Comparison of ENCODE assay signal across 1 cellular context in genomic region chr12:65930114-65930828, GRCh38.
TF ChIP-seq lines count a peak whose summit lies in the region.

No MANE protein-coding gene starts in this region.

TF ChIP-seq in HepG2, 621 proteins besides CTCF, POLR2A, EP300 and RAD21 (continued from another document and continues in another):
- TF ChIP-seq ZNF605 (CRISPR knock-in tag; IDR thresholded peaks at IDR 0.05), result 0 out of 2 replicates have a peak, but pooled peaks have one; percentile 56
- peak; percentile 42; the same call in 1 of the 2 replicates for TF ChIP-seq NCOA1 (CRISPR knock-in tag; IDR thresholded peaks at IDR 0.05)
- TF ChIP-seq HNRNPL (IDR thresholded peaks at IDR 0.05; ENCODE audit: low read depth, low read length), result 0 out of 2 replicates have a peak, but pooled peaks have one; percentile 83
- no peak for TF ChIP-seq ZNF354B (CRISPR knock-in tag; IDR thresholded peaks at IDR 0.05)
- TF ChIP-seq HNF4A (CRISPR knock-in tag; IDR thresholded peaks at IDR 0.05), result peak; percentile 99
- peak; percentile 25; the same call in 1 of the 2 replicates for TF ChIP-seq FOXA1 (IDR thresholded peaks at IDR 0.05)
- peak; percentile 93 for TF ChIP-seq FOXA1 (CRISPR knock-in tag; IDR thresholded peaks at IDR 0.05)
- TF ChIP-seq ZNF33B (CRISPR knock-in tag; IDR thresholded peaks at IDR 0.05), result no peak
- peak; percentile 87 for TF ChIP-seq MBD4 (IDR thresholded peaks at IDR 0.05; ENCODE audit: borderline replicate concordance, low read length)
- no peak for TF ChIP-seq MTA1 (CRISPR knock-in tag; IDR thresholded peaks at IDR 0.05; ENCODE audit: borderline replicate concordance)
- no peak for TF ChIP-seq ZKSCAN5 (CRISPR knock-in tag; IDR thresholded peaks at IDR 0.05)
- TF ChIP-seq ZNF292 (CRISPR knock-in tag; IDR thresholded peaks at IDR 0.05; ENCODE audit: borderline replicate concordance, low read depth), result peak; percentile 67; the same call in 1 of the 2 replicates
- no peak for TF ChIP-seq ZNF678 (CRISPR knock-in tag; IDR thresholded peaks at IDR 0.05)
- TF ChIP-seq, protein P1, sequence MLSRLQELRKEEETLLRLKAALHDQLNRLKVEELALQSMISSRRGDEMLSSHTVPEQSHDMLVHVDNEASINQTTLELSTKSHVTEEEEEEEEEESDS (CRISPR knock-in tag; IDR thresholded peaks at IDR 0.05; ENCODE audit: borderline replicate concordance), result peak; percentile 67; the same call in 1 of the 2 replicates
- no peak for TF ChIP-seq SATB2 (CRISPR knock-in tag; IDR thresholded peaks at IDR 0.05)
- TF ChIP-seq KDM4B (CRISPR knock-in tag; IDR thresholded peaks at IDR 0.05), result 0 out of 2 replicates have a peak, but pooled peaks have one; percentile 62
- no peak for TF ChIP-seq FLYWCH1 (CRISPR knock-in tag; IDR thresholded peaks at IDR 0.05)
- no peak for TF ChIP-seq ZNF260 (CRISPR knock-in tag; IDR thresholded peaks at IDR 0.05; ENCODE audit: borderline replicate concordance, low read depth)
- no peak for TF ChIP-seq GLI4 (CRISPR knock-in tag; IDR thresholded peaks at IDR 0.05; ENCODE audit: borderline replicate concordance)
- TF ChIP-seq ZNF674 (CRISPR knock-in tag; IDR thresholded peaks at IDR 0.05; ENCODE audit: low read depth), result no peak
- TF ChIP-seq TCF12 (IDR thresholded peaks at IDR 0.05), result no peak
- TF ChIP-seq TCF12 (CRISPR knock-in tag; IDR thresholded peaks at IDR 0.05), result peak; percentile 89; the same call in 1 of the 2 replicates
- TF ChIP-seq ZNF24 (IDR thresholded peaks at IDR 0.05), result no peak
- peak; percentile 53; the same call in 1 of the 2 replicates for TF ChIP-seq ZNF670 (CRISPR knock-in tag; IDR thresholded peaks at IDR 0.05; ENCODE audit: borderline replicate concordance)
- TF ChIP-seq ZNF251 (CRISPR knock-in tag; IDR thresholded peaks at IDR 0.05), result no peak
- peak; percentile 82; the same call in 1 of the 2 replicates for TF ChIP-seq NFKBIZ (CRISPR knock-in tag; IDR thresholded peaks at IDR 0.05)
- peak; percentile 30; the same call in 1 of the 2 replicates for TF ChIP-seq MYC (CRISPR knock-in tag; IDR thresholded peaks at IDR 0.05; ENCODE audit: borderline replicate concordance)
- peak; percentile 91 for TF ChIP-seq ZNF710 (CRISPR knock-in tag; IDR thresholded peaks at IDR 0.05; ENCODE audit: borderline replicate concordance)
- TF ChIP-seq HBP1 (CRISPR knock-in tag; IDR thresholded peaks at IDR 0.05; ENCODE audit: low read depth), result no peak
- TF ChIP-seq PPARG (CRISPR knock-in tag; conservative IDR thresholded peaks at IDR 0.05), result peak; percentile 96
- peak; percentile 98 for TF ChIP-seq RARA (CRISPR knock-in tag; IDR thresholded peaks at IDR 0.05)
- peak; percentile 74 for TF ChIP-seq HOXA3 (CRISPR knock-in tag; IDR thresholded peaks at IDR 0.05)
- no peak for TF ChIP-seq RBAK (CRISPR knock-in tag; IDR thresholded peaks at IDR 0.05)
- TF ChIP-seq CAMTA2 (CRISPR knock-in tag; IDR thresholded peaks at IDR 0.05; ENCODE audit: borderline replicate concordance), result no peak
- TF ChIP-seq, protein P2, sequence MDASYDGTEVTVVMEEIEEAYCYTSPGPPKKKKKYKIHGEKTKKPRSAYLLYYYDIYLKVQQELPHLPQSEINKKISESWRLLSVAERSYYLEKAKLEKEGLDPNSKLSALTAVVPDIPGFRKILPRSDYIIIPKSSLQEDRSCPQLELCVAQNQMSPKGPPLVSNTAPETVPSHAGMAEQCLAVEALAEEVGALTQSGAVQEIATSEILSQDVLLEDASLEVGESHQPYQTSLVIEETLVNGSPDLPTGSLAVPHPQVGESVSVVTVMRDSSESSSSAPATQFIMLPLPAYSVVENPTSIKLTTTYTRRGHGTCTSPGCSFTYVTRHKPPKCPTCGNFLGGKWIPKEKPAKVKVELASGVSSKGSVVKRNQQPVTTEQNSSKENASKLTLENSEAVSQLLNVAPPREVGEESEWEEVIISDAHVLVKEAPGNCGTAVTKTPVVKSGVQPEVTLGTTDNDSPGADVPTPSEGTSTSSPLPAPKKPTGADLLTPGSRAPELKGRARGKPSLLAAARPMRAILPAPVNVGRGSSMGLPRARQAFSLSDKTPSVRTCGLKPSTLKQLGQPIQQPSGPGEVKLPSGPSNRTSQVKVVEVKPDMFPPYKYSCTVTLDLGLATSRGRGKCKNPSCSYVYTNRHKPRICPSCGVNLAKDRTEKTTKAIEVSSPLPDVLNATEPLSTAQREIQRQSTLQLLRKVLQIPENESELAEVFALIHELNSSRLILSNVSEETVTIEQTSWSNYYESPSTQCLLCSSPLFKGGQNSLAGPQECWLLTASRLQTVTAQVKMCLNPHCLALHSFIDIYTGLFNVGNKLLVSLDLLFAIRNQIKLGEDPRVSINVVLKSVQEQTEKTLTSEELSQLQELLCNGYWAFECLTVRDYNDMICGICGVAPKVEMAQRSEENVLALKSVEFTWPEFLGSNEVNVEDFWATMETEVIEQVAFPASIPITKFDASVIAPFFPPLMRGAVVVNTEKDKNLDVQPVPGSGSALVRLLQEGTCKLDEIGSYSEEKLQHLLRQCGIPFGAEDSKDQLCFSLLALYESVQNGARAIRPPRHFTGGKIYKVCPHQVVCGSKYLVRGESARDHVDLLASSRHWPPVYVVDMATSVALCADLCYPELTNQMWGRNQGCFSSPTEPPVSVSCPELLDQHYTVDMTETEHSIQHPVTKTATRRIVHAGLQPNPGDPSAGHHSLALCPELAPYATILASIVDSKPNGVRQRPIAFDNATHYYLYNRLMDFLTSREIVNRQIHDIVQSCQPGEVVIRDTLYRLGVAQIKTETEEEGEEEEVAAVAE (CRISPR knock-in tag; IDR thresholded peaks at IDR 0.05; ENCODE audit: borderline replicate concordance), result no peak
- peak; percentile 41; the same call in 1 of the 2 replicates for TF ChIP-seq ATF1 (CRISPR knock-in tag; IDR thresholded peaks at IDR 0.05)
- TF ChIP-seq ZNF496 (CRISPR knock-in tag; IDR thresholded peaks at IDR 0.05; ENCODE audit: insufficient replicate concordance), result no peak
- no peak for TF ChIP-seq ZBTB7A (CRISPR knock-in tag; IDR thresholded peaks at IDR 0.05)
- TF ChIP-seq ZNF577 (CRISPR knock-in tag; IDR thresholded peaks at IDR 0.05; ENCODE audit: borderline replicate concordance, low read depth), result no peak
- TF ChIP-seq KAT7 (CRISPR knock-in tag; IDR thresholded peaks at IDR 0.05; ENCODE audit: borderline replicate concordance), result peak; percentile 36; the same call in 1 of the 2 replicates
- TF ChIP-seq RFX1 (IDR thresholded peaks at IDR 0.05), result no peak
- peak; percentile 90 for TF ChIP-seq FOXO1 (CRISPR knock-in tag; IDR thresholded peaks at IDR 0.05)
- TF ChIP-seq, protein P3, sequence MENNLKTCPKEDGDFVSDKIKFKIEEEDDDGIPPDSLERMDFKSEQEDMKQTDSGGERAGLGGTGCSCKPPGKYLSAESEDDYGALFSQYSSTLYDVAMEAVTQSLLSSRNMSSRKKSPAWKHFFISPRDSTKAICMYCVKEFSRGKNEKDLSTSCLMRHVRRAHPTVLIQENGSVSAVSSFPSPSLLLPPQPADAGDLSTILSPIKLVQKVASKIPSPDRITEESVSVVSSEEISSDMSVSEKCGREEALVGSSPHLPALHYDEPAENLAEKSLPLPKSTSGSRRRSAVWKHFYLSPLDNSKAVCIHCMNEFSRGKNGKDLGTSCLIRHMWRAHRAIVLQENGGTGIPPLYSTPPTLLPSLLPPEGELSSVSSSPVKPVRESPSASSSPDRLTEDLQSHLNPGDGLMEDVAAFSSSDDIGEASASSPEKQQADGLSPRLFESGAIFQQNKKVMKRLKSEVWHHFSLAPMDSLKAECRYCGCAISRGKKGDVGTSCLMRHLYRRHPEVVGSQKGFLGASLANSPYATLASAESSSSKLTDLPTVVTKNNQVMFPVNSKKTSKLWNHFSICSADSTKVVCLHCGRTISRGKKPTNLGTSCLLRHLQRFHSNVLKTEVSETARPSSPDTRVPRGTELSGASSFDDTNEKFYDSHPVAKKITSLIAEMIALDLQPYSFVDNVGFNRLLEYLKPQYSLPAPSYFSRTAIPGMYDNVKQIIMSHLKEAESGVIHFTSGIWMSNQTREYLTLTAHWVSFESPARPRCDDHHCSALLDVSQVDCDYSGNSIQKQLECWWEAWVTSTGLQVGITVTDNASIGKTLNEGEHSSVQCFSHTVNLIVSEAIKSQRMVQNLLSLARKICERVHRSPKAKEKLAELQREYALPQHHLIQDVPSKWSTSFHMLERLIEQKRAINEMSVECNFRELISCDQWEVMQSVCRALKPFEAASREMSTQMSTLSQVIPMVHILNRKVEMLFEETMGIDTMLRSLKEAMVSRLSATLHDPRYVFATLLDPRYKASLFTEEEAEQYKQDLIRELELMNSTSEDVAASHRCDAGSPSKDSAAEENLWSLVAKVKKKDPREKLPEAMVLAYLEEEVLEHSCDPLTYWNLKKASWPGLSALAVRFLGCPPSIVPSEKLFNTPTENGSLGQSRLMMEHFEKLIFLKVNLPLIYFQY (CRISPR knock-in tag; IDR thresholded peaks at IDR 0.05; ENCODE audit: borderline replicate concordance), result peak; percentile 79
- no peak for TF ChIP-seq HOXA7 (CRISPR knock-in tag; IDR thresholded peaks at IDR 0.05)
- TF ChIP-seq MXI1 (IDR thresholded peaks at IDR 0.05; ENCODE audit: borderline replicate concordance, low read depth, low read length), result 0 out of 3 replicates have a peak, but pooled peaks have one; percentile 22
- TF ChIP-seq NFATC3 (CRISPR knock-in tag; IDR thresholded peaks at IDR 0.05), result no peak
- peak; percentile 47; the same call in 1 of the 2 replicates for TF ChIP-seq BHLHE40 (IDR thresholded peaks at IDR 0.05; ENCODE audit: low read length)
- no peak for TF ChIP-seq CEBPZ (IDR thresholded peaks at IDR 0.05; ENCODE audit: low read length)
- TF ChIP-seq PBX3 (CRISPR knock-in tag; IDR thresholded peaks at IDR 0.05; ENCODE audit: borderline replicate concordance), result no peak
- TF ChIP-seq ZNF879 (CRISPR knock-in tag; IDR thresholded peaks at IDR 0.05), result no peak
- peak; percentile 81 for TF ChIP-seq FOSL2 (CRISPR knock-in tag; IDR thresholded peaks at IDR 0.05)
- peak; percentile 75 for TF ChIP-seq BRCA1 (CRISPR knock-in tag; IDR thresholded peaks at IDR 0.05)
- TF ChIP-seq ZSCAN20 (CRISPR knock-in tag; IDR thresholded peaks at IDR 0.05; ENCODE audit: borderline replicate concordance), result no peak
- TF ChIP-seq FOXC1 (CRISPR knock-in tag; IDR thresholded peaks at IDR 0.05; ENCODE audit: borderline replicate concordance), result no peak
- TF ChIP-seq ZNF776 (CRISPR knock-in tag; IDR thresholded peaks at IDR 0.05), result no peak
- no peak; the same call in 1 of the 2 replicates for TF ChIP-seq RFXAP (CRISPR knock-in tag; IDR thresholded peaks at IDR 0.05; ENCODE audit: borderline replicate concordance)
- TF ChIP-seq CCAR2 (optimal IDR thresholded peaks at IDR 0.05; ENCODE audit: low read depth, low read length), result no peak
- TF ChIP-seq TSC22D2 (CRISPR knock-in tag; IDR thresholded peaks at IDR 0.05; ENCODE audit: borderline replicate concordance), result no peak
